ENCODE assay signal across 19 cellular contexts in genomic region chr4:1993169-1993516, GRCh38.
"Had no signal": no experiment of that assay in that cellular context is flagged by ENCODE, and none has a peak within 500 bp of the region (broad histone marks: within the 10 kb centered on the region; RNA-seq: fewer than 3 reads in every experiment).

No MANE protein-coding gene starts in this region.

- H3K4me3 ChIP-seq: adrenal gland, ascending aorta, colonic mucosa, lung had no signal

- H3K9me3 ChIP-seq: colonic mucosa had no signal

- H3K4me1 ChIP-seq: adrenal gland, ascending aorta, colonic mucosa had no signal

- H3K4me1 Mint-ChIP-seq: activated CD4-positive, alpha-beta memory T cell treated with anti-CD3 and anti-CD28 coated beads, Interleukin-2, amount 10 ng/mL, durations not matched to agents 7 days and 5 days; activated CD8-positive, alpha-beta memory T cell treated with anti-CD3 and anti-CD28 coated beads, Interleukin-2, amount 10 ng/mL, durations not matched to agents 7 days and 5 days; nephron had no signal

- H3K27me3 ChIP-seq: adrenal gland, ascending aorta, brain microvascular endothelial cell, colonic mucosa, foreskin keratinocyte had no signal

- H3K36me3 ChIP-seq: colonic mucosa had no signal

- ATAC-seq: activated CD8-positive, alpha-beta memory T cell treated with anti-CD3 and anti-CD28 coated beads, Interleukin-2, amount 10 ng/mL, durations not matched to agents 7 days and 5 days; foreskin keratinocyte; stimulated activated memory B cell treated with anti-CD40 and anti-IgM and Interleukin-4, amounts not matched to agents 10 μg/mL and 1 μg/mL and 100 μg/mL, for 72 hours had no signal

- H3K4me3 Mint-ChIP-seq: activated CD4-positive, alpha-beta memory T cell treated with anti-CD3 and anti-CD28 coated beads, Interleukin-2, amount 10 ng/mL, durations not matched to agents 7 days and 5 days; activated CD8-positive, alpha-beta memory T cell treated with anti-CD3 and anti-CD28 coated beads, Interleukin-2, amount 10 ng/mL, durations not matched to agents 7 days and 5 days; activated T-helper 1 cell treated with anti-CD3 and anti-CD28 coated beads, Interleukin-12 subunit alpha, Interleukin-12 subunit beta, Interleukin-2, Interleukin-4 antibody, amounts not matched to agents 30 ng/mL and 10 ng/mL and 1 ng/mL, durations not matched to agents 14 hours and 24 hours and 36 hours; nephron; stimulated activated memory B cell treated with anti-CD40 and anti-IgM and Interleukin-4, amounts not matched to agents 10 μg/mL and 1 μg/mL and 100 μg/mL, for 72 hours had no signal

- H3K27me3 Mint-ChIP-seq: activated CD4-positive, alpha-beta memory T cell treated with anti-CD3 and anti-CD28 coated beads, Interleukin-2, amount 10 ng/mL, durations not matched to agents 7 days and 5 days; activated CD8-positive, alpha-beta memory T cell treated with anti-CD3 and anti-CD28 coated beads, Interleukin-2, amount 10 ng/mL, durations not matched to agents 7 days and 5 days; stimulated activated memory B cell treated with anti-CD40 and anti-IgM and Interleukin-4, amounts not matched to agents 10 μg/mL and 1 μg/mL and 100 μg/mL, for 72 hours had no signal

- DNase-seq: activated CD4-positive, alpha-beta memory T cell treated with anti-CD3 and anti-CD28 coated beads, Interleukin-2, amount 10 ng/mL, durations not matched to agents 7 days and 5 days; activated CD4-positive, alpha-beta T cell treated with anti-CD3 and anti-CD28 coated beads for 48 hours; brain microvascular endothelial cell; central memory CD4-positive, alpha-beta T cell; colonic mucosa; foreskin keratinocyte; kidney; small intestine; stimulated activated CD4-positive, alpha-beta T cell treated with anti-CD3 and anti-CD28 coated beads, Interleukin-15, amount 100 ng/mL, for 24 hours; trophoblast cell had no signal

- H3K9ac ChIP-seq: SK-N-SH had no signal

- H3K27ac Mint-ChIP-seq: activated CD4-positive, alpha-beta memory T cell treated with anti-CD3 and anti-CD28 coated beads, Interleukin-2, amount 10 ng/mL, durations not matched to agents 7 days and 5 days; activated CD8-positive, alpha-beta memory T cell treated with anti-CD3 and anti-CD28 coated beads, Interleukin-2, amount 10 ng/mL, durations not matched to agents 7 days and 5 days; activated naive CD4-positive, alpha-beta T cell treated with anti-CD3 and anti-CD28 coated beads, Interleukin-2, amount 50 U/mL, for 72 hours; activated T-helper 1 cell treated with anti-CD3 and anti-CD28 coated beads, Interleukin-12 subunit alpha, Interleukin-12 subunit beta, Interleukin-2, Interleukin-4 antibody, amounts not matched to agents 30 ng/mL and 10 ng/mL and 1 ng/mL, durations not matched to agents 14 hours and 24 hours and 36 hours; nephron; stimulated activated memory B cell treated with anti-CD40 and anti-IgM and Interleukin-4, amounts not matched to agents 10 μg/mL and 1 μg/mL and 100 μg/mL, for 72 hours had no signal
